2 cellular contexts compared by ENCODE assay signal in genomic region chr3:139526146-139526545, GRCh38.
TF ChIP-seq lines count a peak whose summit lies in the region.

No MANE protein-coding gene starts in this region.

TF ChIP-seq in IMR-90, 13 proteins besides CTCF, POLR2A, EP300 and RAD21 (continued from another document):
- TF ChIP-seq, protein P1, sequence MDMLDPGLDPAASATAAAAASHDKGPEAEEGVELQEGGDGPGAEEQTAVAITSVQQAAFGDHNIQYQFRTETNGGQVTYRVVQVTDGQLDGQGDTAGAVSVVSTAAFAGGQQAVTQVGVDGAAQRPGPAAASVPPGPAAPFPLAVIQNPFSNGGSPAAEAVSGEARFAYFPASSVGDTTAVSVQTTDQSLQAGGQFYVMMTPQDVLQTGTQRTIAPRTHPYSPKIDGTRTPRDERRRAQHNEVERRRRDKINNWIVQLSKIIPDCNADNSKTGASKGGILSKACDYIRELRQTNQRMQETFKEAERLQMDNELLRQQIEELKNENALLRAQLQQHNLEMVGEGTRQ (IDR thresholded peaks at IDR 0.05; ENCODE audit: low read depth, low read length) = no peak
- TF ChIP-seq MAZ (IDR thresholded peaks at IDR 0.05; ENCODE audit: borderline replicate concordance, low read depth, low read length) (no peak), BHLHE40 (IDR thresholded peaks at IDR 0.05; ENCODE audit: low read depth, low read length) (no peak), CHD1 (IDR thresholded peaks at IDR 0.05; ENCODE audit: low read depth, low read length) (no peak), RFX5 (IDR thresholded peaks at IDR 0.05; ENCODE audit: low read depth, low read length) (no peak), CEBPB (IDR thresholded peaks at IDR 0.05; ENCODE audit: low read depth, low read length) (no peak), RCOR1 (IDR thresholded peaks at IDR 0.05; ENCODE audit: insufficient replicate concordance, low read length) (no peak), SMC3 (IDR thresholded peaks at IDR 0.05; ENCODE audit: low read depth, low read length) (no peak), MAFK (IDR thresholded peaks at IDR 0.05; ENCODE audit: low read depth, low read length) (no peak)
- TF ChIP-seq, protein P2, sequence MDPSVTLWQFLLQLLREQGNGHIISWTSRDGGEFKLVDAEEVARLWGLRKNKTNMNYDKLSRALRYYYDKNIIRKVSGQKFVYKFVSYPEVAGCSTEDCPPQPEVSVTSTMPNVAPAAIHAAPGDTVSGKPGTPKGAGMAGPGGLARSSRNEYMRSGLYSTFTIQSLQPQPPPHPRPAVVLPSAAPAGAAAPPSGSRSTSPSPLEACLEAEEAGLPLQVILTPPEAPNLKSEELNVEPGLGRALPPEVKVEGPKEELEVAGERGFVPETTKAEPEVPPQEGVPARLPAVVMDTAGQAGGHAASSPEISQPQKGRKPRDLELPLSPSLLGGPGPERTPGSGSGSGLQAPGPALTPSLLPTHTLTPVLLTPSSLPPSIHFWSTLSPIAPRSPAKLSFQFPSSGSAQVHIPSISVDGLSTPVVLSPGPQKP (IDR thresholded peaks at IDR 0.05; ENCODE audit: borderline replicate concordance, low read depth, low read length) = no peak

TF ChIP-seq in HEK293T, 16 proteins besides CTCF, POLR2A, EP300 and RAD21 (continued from another document):
- TF ChIP-seq L3MBTL2 (conservative IDR thresholded peaks at IDR 0.05) = no peak
- no peak for TF ChIP-seq ARNT (IDR thresholded peaks at IDR 0.05)
- TF ChIP-seq ELF4 (IDR thresholded peaks at IDR 0.05) = no peak
- no peak for TF ChIP-seq BHLHE40 (IDR thresholded peaks at IDR 0.05; ENCODE audit: borderline replicate concordance)
- TF ChIP-seq LEF1 (IDR thresholded peaks at IDR 0.05; ENCODE audit: borderline replicate concordance) = no peak
- no peak for TF ChIP-seq FOXM1 (IDR thresholded peaks at IDR 0.05; ENCODE audit: borderline replicate concordance)
